19 cellular contexts compared by ENCODE assay signal in genomic region chr4:2943364-2944090, GRCh38. TPM values are rescaled to one million over a fixed set of nuclear protein-coding genes. Genes with fewer than 3 reads are reported as not detected.
DNase-seq lines count a peak whose midpoint lies in the region; ATAC-seq and TF ChIP-seq lines count a peak whose summit lies in the region.
"Had no signal": no experiment of that assay in that cellular context is flagged by ENCODE, and none has a peak within 500 bp of the region (broad histone marks: within the 10 kb centered on the region; RNA-seq: fewer than 3 reads in every experiment).

No MANE protein-coding gene starts in this region.

- peaks cover 9% of the 10 kb centered on the region for H3K4me1 Mint-ChIP-seq in activated naive CD4-positive, alpha-beta T cell treated with anti-CD3 and anti-CD28 coated beads, Interleukin-2, amount 10 ng/mL, durations not matched to agents 7 days and 5 days
- peaks cover 15 to 20% of the 10 kb centered on the region in 2 donors for H3K4me1 Mint-ChIP-seq in immature natural killer cell

- peaks cover 95% of the 10 kb centered on the region for H3K36me3 ChIP-seq in RWPE2 (ENCODE audit: low read depth)
- H3K36me3 ChIP-seq in stomach = peaks cover 83 to 100% (median 100%) of the 10 kb centered on the region in 4 donors

- TF ChIP-seq POLR2A in stomach (IDR thresholded peaks at IDR 0.05) = no peak

- no peak overlapping the region for H3K4me3 Mint-ChIP-seq in activated naive CD4-positive, alpha-beta T cell treated with anti-CD3 and anti-CD28 coated beads, Interleukin-2, amount 10 ng/mL, durations not matched to agents 7 days and 5 days
- no peak overlapping the region for H3K4me3 Mint-ChIP-seq in immature natural killer cell

- H3K4me1 ChIP-seq in RWPE2 (ENCODE audit: insufficient read depth, poor library complexity, severe bottlenecking) = no peaks in the 10 kb centered on the region
- peaks cover 0 to 10% (median 9%) of the 10 kb centered on the region in 4 donors for H3K4me1 ChIP-seq in stomach
- H3K4me1 ChIP-seq: psoas muscle had no signal

- H3K27me3 ChIP-seq in RWPE2 (ENCODE audit: insufficient read depth, poor library complexity, severe bottlenecking) (no peaks in the 10 kb centered on the region), stomach (no peaks in the 10 kb centered on the region)

- TF ChIP-seq CTCF in RWPE2 (IDR thresholded peaks at IDR 0.05; ENCODE audit: poor library complexity, severe bottlenecking) = no peak
- no peak for TF ChIP-seq CTCF in stomach (IDR thresholded peaks at IDR 0.05)

- CTCF ChIA-PET in activated naive CD4-positive, alpha-beta T cell treated with anti-CD3 and anti-CD28 coated beads, Interleukin-2, amount 10 ng/mL, durations not matched to agents 7 days and 5 days (lab: Charles Lee) = interaction anchor here (1.8 kb wide), 1 partner anchor 11 kb away, joined by 8 read pairs; no protein-coding TSS in a partner anchor

- ATAC-seq in RWPE2 (ENCODE audit: low read depth) = peak; percentile 2; the same call in 2 of the 3 replicates
- no peak for ATAC-seq in GM19452 (IDR thresholded peaks at IDR 0.05; ENCODE audit: unreplicated experiment)
- no peak for ATAC-seq in GM19395 (IDR thresholded peaks at IDR 0.05; ENCODE audit: unreplicated experiment)

- DNase-seq in activated naive CD4-positive, alpha-beta T cell treated with anti-CD3 and anti-CD28 coated beads, Interleukin-2, amount 10 ng/mL, durations not matched to agents 7 days and 5 days = no peak
- DNase-seq in activated naive CD4-positive, alpha-beta T cell treated with anti-CD3 and anti-CD28 coated beads, Interleukin-2, amount 50 U/mL, for 16 hours = no peak
- no peak for DNase-seq in RWPE2 (ENCODE audit: low spot score)
- DNase-seq in immature natural killer cell = no peak
- DNase-seq in stomach = no peak
- DNase-seq in HK-2 (ENCODE audit: unreplicated experiment) = no peak
- DNase-seq: activated CD4-positive, CD25-positive, alpha-beta regulatory T cell treated with anti-CD3 and anti-CD28 coated beads, Interleukin-2, amount 50 U/mL, for 72 hours; GF-D8; GOT3; Karpas-422; naive B cell; NCI-H1417 treated with DMSO at 0.1 percent for 48 hours; NCI-H226; SIG-M5; T-helper 9 cell had no signal

- no peaks in the 10 kb centered on the region for H3K27me3 Mint-ChIP-seq in activated naive CD4-positive, alpha-beta T cell treated with anti-CD3 and anti-CD28 coated beads, Interleukin-2, amount 10 ng/mL, durations not matched to agents 7 days and 5 days
- H3K27me3 Mint-ChIP-seq in immature natural killer cell (ENCODE audit: low read depth in 3 of 3) = peaks cover 5 to 10% (median 6%) of the 10 kb centered on the region in 3 donors
- H3K27me3 Mint-ChIP-seq: naive B cell had no signal

- peaks cover 66% of the 10 kb centered on the region for H3K36me3 Mint-ChIP-seq in activated naive CD4-positive, alpha-beta T cell treated with anti-CD3 and anti-CD28 coated beads, Interleukin-2, amount 10 ng/mL, durations not matched to agents 7 days and 5 days
- peaks cover 15 to 40% (median 24%) of the 10 kb centered on the region in 3 donors for H3K36me3 Mint-ChIP-seq in immature natural killer cell

- H3K27ac Mint-ChIP-seq in activated naive CD4-positive, alpha-beta T cell treated with anti-CD3 and anti-CD28 coated beads, Interleukin-2, amount 10 ng/mL, durations not matched to agents 7 days and 5 days = peak overlapping the region; percentile 78
- peak overlapping the region in 5 of 6 donors; percentile 23 to 94 (median 75) for H3K27ac Mint-ChIP-seq in immature natural killer cell

- no peak for TF ChIP-seq EP300 in stomach (IDR thresholded peaks at IDR 0.05)

- intact Hi-C loops in stomach (cut with DNase I; ENCODE audit: low total_unique reads) = no loop called here

- H3K27ac ChIP-seq in RWPE2 (ENCODE audit: poor library complexity, severe bottlenecking) (no peak overlapping the region), stomach (peak overlapping the region in 4 of 5 donors; percentile 61 to 68 (median 67))
- H3K27ac ChIP-seq: psoas muscle had no signal

- H3K4me3 ChIP-seq in RWPE2 (ENCODE audit: severe bottlenecking) = no peak overlapping the region
- no peak overlapping the region for H3K4me3 ChIP-seq in stomach
- H3K4me3 ChIP-seq: psoas muscle had no signal

- no peaks in the 10 kb centered on the region for H3K9me3 Mint-ChIP-seq in activated naive CD4-positive, alpha-beta T cell treated with anti-CD3 and anti-CD28 coated beads, Interleukin-2, amount 10 ng/mL, durations not matched to agents 7 days and 5 days
- H3K9me3 Mint-ChIP-seq in immature natural killer cell = no peaks in the 10 kb centered on the region
- H3K9me3 Mint-ChIP-seq: activated T-helper 2 cell treated with anti-CD3 and anti-CD28 coated beads, Interferon-gamma antibody, Interleukin-2, Interleukin-4, amounts not matched to agents 10 μg/mL and 5 μg/mL and 100 μg/mL, durations not matched to agents 14 hours and 24 hours and 36 hours; naive B cell had no signal

- WGBS in stomach, 5 donors = 93 to 95% (median 94%) methylated on average over 20 of the region's 20 CpGs

- H3K9me3 ChIP-seq in RWPE2 (ENCODE audit: severe bottlenecking) (no peaks in the 10 kb centered on the region), stomach (no peaks in the 10 kb centered on the region)
- H3K9me3 ChIP-seq: psoas muscle had no signal

RNA-seq across cellular contexts. Expression of gene NOP14, which starts 19.7 kb away (rescaled TPM):
- polyA plus RNA-seq in immature natural killer cell = 10 to 100 TPM in 1 of 3 donors, 1 to 10 TPM in 2; 1.3 to 19.2 (median 5.0) TPM
- 10 to 100 TPM; 11.7 to 68.7 (median 18.7) TPM for total RNA-seq in stomach
- polyA plus RNA-seq in stomach = 10 to 100 TPM; 12.7 to 18.6 (median 17.6) TPM

RNA-seq across cellular contexts. Expression of gene GRK4, which starts 19.8 kb away (rescaled TPM):
- polyA plus RNA-seq in immature natural killer cell (1 to 10 TPM; 2.7 to 4.4 (median 4.0) TPM), stomach (1 to 10 TPM; 2.8 to 6.6 (median 5.5) TPM)
- total RNA-seq in stomach = 10 to 100 TPM in 1 of 5 donors, 1 to 10 TPM in 3, under 1 TPM in 1; 0.58 to 11.9 (median 4.6) TPM
